14 cellular contexts compared by ENCODE assay signal in genomic region chr13:54949735-54950134, GRCh38.
DNase-seq lines count a peak whose midpoint lies in the region; ATAC-seq and TF ChIP-seq lines count a peak whose summit lies in the region.
"Had no signal": no experiment of that assay in that cellular context is flagged by ENCODE, and none has a peak within 500 bp of the region (broad histone marks: within the 10 kb centered on the region; RNA-seq: fewer than 3 reads in every experiment).

No MANE protein-coding gene starts in this region.

- 46 to 59% methylated on average over 4 of the region's 4 CpGs for WGBS in sigmoid colon, 2 donors

- no peak overlapping the region for H3K4me3 ChIP-seq in sigmoid colon
- H3K4me3 ChIP-seq: HAP-1 had no signal

- TF ChIP-seq EP300 in sigmoid colon (IDR thresholded peaks at IDR 0.05): no peak

- no peaks in the 10 kb centered on the region for H3K27me3 ChIP-seq in foreskin keratinocyte
- H3K27me3 ChIP-seq in sigmoid colon: no peaks in the 10 kb centered on the region

- TF ChIP-seq POLR2A in sigmoid colon (IDR thresholded peaks at IDR 0.05): no peak

- H3K9me3 ChIP-seq in sigmoid colon: no peaks in the 10 kb centered on the region
- H3K9me3 ChIP-seq: HAP-1 had no signal

- peak; percentile 74 for ATAC-seq in foreskin keratinocyte
- ATAC-seq: HepG2 had no signal

- no peaks in the 10 kb centered on the region for H3K36me3 ChIP-seq in sigmoid colon
- H3K36me3 ChIP-seq: HAP-1 had no signal

- no peak for TF ChIP-seq CTCF in foreskin keratinocyte (conservative IDR thresholded peaks at IDR 0.05)
- TF ChIP-seq CTCF in sigmoid colon (IDR thresholded peaks at IDR 0.05): no peak

- H3K4me1 ChIP-seq in foreskin keratinocyte: peaks cover 4% of the 10 kb centered on the region
- H3K4me1 ChIP-seq in sigmoid colon: no peaks in the 10 kb centered on the region
- H3K4me1 ChIP-seq: HAP-1 had no signal

- intact Hi-C loops in sigmoid colon (cut with DNase I): no loop called here

- in situ Hi-C loops in SK-MEL-5 (cut with HindIII; ENCODE audit: low pct_unique_long_range_greater_than_20kb, low sequenced_read_pairs): no loop called here

- H3K27ac ChIP-seq in foreskin keratinocyte (no peak overlapping the region), sigmoid colon (no peak overlapping the region)

- DNase-seq in A172 (ENCODE audit: low spot score) (peak; percentile 14), HT1080 (ENCODE audit: low read depth) (peak; percentile 31), SK-MEL-5 (ENCODE audit: low read depth, low spot score) (peak; percentile 7), foreskin keratinocyte (no peak), NCI-H1417 (lab: John Stamatoyannopoulos, UW) (no peak), sigmoid colon (no peak)
- DNase-seq in effector CD4-positive, alpha-beta T cell: no peak
- DNase-seq: C1 segment of cervical spinal cord; CD4-positive, alpha-beta T cell; DND-41; GDM1; GOT3 had no signal

Comparison
In these comparisons a context has a peak if more than half of its experiments do, and no peak if none do; other contexts are left out.
1. DNase-seq: peak in A172 (single experiment), HT1080 (single experiment) and SK-MEL-5 (single experiment); none in foreskin keratinocyte (0 of 2), NCI-H1417 (0 of 3), effector CD4-positive, alpha-beta T cell (single experiment) and sigmoid colon (single experiment).